Comparison of ENCODE assay signal across 19 cellular contexts in the genomic region with DNA sequence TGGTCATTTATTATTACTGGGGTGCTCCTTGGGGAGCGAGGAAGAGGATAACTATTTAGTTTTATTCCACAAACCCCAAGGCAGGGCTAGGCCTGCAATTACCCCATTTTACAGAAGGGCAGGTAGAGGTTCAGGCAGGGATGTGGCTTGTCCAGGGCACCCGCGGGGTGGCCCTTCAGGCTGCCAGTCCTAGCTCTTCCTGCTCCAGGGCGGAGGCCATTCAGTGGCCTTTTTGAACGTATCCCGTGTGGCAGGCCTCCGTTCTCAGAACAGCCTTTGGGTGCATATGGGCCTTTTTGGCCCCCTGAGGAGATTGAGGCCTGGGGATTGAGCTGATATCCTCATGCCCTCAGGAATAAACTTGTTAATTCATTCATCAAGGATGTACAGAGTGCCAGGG.
A peak's percentile ranks its signal among the peaks of the same experiment; 100 is the strongest.
DNase-seq lines count a peak whose midpoint lies in the region; TF ChIP-seq lines count a peak whose summit lies in the region.
"Had no signal": no experiment of that assay in that cellular context is flagged by ENCODE, and none has a peak within 500 bp of the region (broad histone marks: within the 10 kb centered on the region; RNA-seq: fewer than 3 reads in every experiment).

No MANE protein-coding gene starts in this region.

- intact Hi-C loops in spleen (cut with DNase I; ENCODE audit: low total_unique reads) = no loop called here
- intact Hi-C loops in activated T-helper 1 cell treated with anti-CD3 and anti-CD28 coated beads, Interleukin-12 subunit alpha, Interleukin-12 subunit beta, Interleukin-2, Interleukin-4 antibody, amounts not matched to agents 30 ng/mL and 10 ng/mL and 1 ng/mL, durations not matched to agents 14 hours and 24 hours and 36 hours (cut with micrococcal nuclease) = no loop called here

- no peaks in the 10 kb centered on the region for H3K36me3 Mint-ChIP-seq in activated T-helper 1 cell treated with anti-CD3 and anti-CD28 coated beads, Interleukin-12 subunit alpha, Interleukin-12 subunit beta, Interleukin-2, Interleukin-4 antibody, amounts not matched to agents 30 ng/mL and 10 ng/mL and 1 ng/mL, durations not matched to agents 14 hours and 24 hours and 36 hours (ENCODE audit: low read depth)
- H3K36me3 Mint-ChIP-seq: IgD-negative memory B cell had no signal

- no peak overlapping the region for H3K4me3 Mint-ChIP-seq in activated T-helper 1 cell treated with anti-CD3 and anti-CD28 coated beads, Interleukin-12 subunit alpha, Interleukin-12 subunit beta, Interleukin-2, Interleukin-4 antibody, amounts not matched to agents 30 ng/mL and 10 ng/mL and 1 ng/mL, durations not matched to agents 14 hours and 24 hours and 36 hours
- H3K4me3 Mint-ChIP-seq: IgD-negative memory B cell had no signal

- H3K27me3 ChIP-seq in spleen (replicated peaks in 1 of 7) = peaks cover 0 to 21% (median 0%) of the 10 kb centered on the region in 7 donors

- no peak overlapping the region for H3K27ac ChIP-seq in spleen
- H3K27ac ChIP-seq: 22Rv1, C4-2B, RWPE1, SK-N-MC had no signal

- no peaks in the 10 kb centered on the region for H3K36me3 ChIP-seq in spleen

- peak; percentile 8 for DNase-seq in DMS 273 treated with DMSO at 0.1 percent for 48 hours (lab: John Stamatoyannopoulos, UW)
- no peak for DNase-seq in DMS 273 (lab: John Stamatoyannopoulos, UW; ENCODE audit: unreplicated experiment)
- DNase-seq in NCI-H345 treated with DMSO at 0.1 percent for 48 hours (lab: John Stamatoyannopoulos, UW; ENCODE audit: unreplicated experiment) = peak; percentile 87
- no peak for DNase-seq in NCI-H345 (lab: John Stamatoyannopoulos, UW)
- DNase-seq in activated effector memory CD4-positive, alpha-beta T cell treated with anti-CD3 and anti-CD28 coated beads, Interleukin-2, amount 50 U/mL, for 16 hours = peak; percentile 19
- no peak for DNase-seq in activated effector memory CD4-positive, alpha-beta T cell treated with Interleukin-2 at 50 U/mL for 16 hours
- DNase-seq in spleen = peak; percentile 53
- DNase-seq in activated T-helper 1 cell treated with anti-CD3 and anti-CD28 coated beads, Interleukin-12 subunit alpha, Interleukin-12 subunit beta, Interleukin-2, Interleukin-4 antibody, amounts not matched to agents 30 ng/mL and 10 ng/mL and 1 ng/mL, durations not matched to agents 14 hours and 24 hours and 36 hours (ENCODE audit: low spot score) = no peak
- DNase-seq: AML-193, DMS79, NCI-H1436, NCI-H2029, NCI-H524 treated with DMSO at 0.1 percent for 48 hours, SHP77 treated with DMSO at 0.1 percent for 48 hours had no signal

- 86 to 97% (median 92%) methylated on average over 5 to 7 of the region's 7 CpGs for WGBS in spleen, 5 donors

- no peak overlapping the region for H3K4me3 ChIP-seq in spleen
- H3K4me3 ChIP-seq: SK-N-MC had no signal

- H3K9me3 Mint-ChIP-seq in activated T-helper 1 cell treated with anti-CD3 and anti-CD28 coated beads, Interleukin-12 subunit alpha, Interleukin-12 subunit beta, Interleukin-2, Interleukin-4 antibody, amounts not matched to agents 30 ng/mL and 10 ng/mL and 1 ng/mL, durations not matched to agents 14 hours and 24 hours and 36 hours = no peaks in the 10 kb centered on the region
- H3K9me3 Mint-ChIP-seq: IgD-negative memory B cell had no signal

- H3K4me1 Mint-ChIP-seq in activated T-helper 1 cell treated with anti-CD3 and anti-CD28 coated beads, Interleukin-12 subunit alpha, Interleukin-12 subunit beta, Interleukin-2, Interleukin-4 antibody, amounts not matched to agents 30 ng/mL and 10 ng/mL and 1 ng/mL, durations not matched to agents 14 hours and 24 hours and 36 hours (ENCODE audit: low read depth) = peaks cover 11% of the 10 kb centered on the region

- no peak overlapping the region for H3K27ac Mint-ChIP-seq in activated T-helper 1 cell treated with anti-CD3 and anti-CD28 coated beads, Interleukin-12 subunit alpha, Interleukin-12 subunit beta, Interleukin-2, Interleukin-4 antibody, amounts not matched to agents 30 ng/mL and 10 ng/mL and 1 ng/mL, durations not matched to agents 14 hours and 24 hours and 36 hours
- H3K27ac Mint-ChIP-seq: IgD-negative memory B cell had no signal

- TF ChIP-seq POLR2A in spleen (IDR thresholded peaks at IDR 0.05) = no peak

- no peaks in the 10 kb centered on the region for H3K9me3 ChIP-seq in spleen

- peaks cover 0 to 22% (median 5%) of the 10 kb centered on the region in 6 donors for H3K4me1 ChIP-seq in spleen

- no peak for TF ChIP-seq CTCF in spleen (IDR thresholded peaks at IDR 0.05 in 8 of 11, conservative IDR thresholded peaks at IDR 0.05 in 3 of 11)

- H3K27me3 Mint-ChIP-seq in activated T-helper 1 cell treated with anti-CD3 and anti-CD28 coated beads, Interleukin-12 subunit alpha, Interleukin-12 subunit beta, Interleukin-2, Interleukin-4 antibody, amounts not matched to agents 30 ng/mL and 10 ng/mL and 1 ng/mL, durations not matched to agents 14 hours and 24 hours and 36 hours (ENCODE audit: insufficient read depth) = no peaks in the 10 kb centered on the region

Comparison
In these comparisons a context has a peak if more than half of its experiments do, and no peak if none do; other contexts are left out.
1. DNase-seq: peak in DMS 273 treated with DMSO at 0.1 percent for 48 hours (single experiment), NCI-H345 treated with DMSO at 0.1 percent for 48 hours (single experiment), activated effector memory CD4-positive, alpha-beta T cell treated with anti-CD3 and anti-CD28 coated beads, Interleukin-2, amount 50 U/mL, for 16 hours (single experiment) and spleen (single experiment); none in DMS 273 (single experiment), NCI-H345 (single experiment), activated effector memory CD4-positive, alpha-beta T cell treated with Interleukin-2 at 50 U/mL for 16 hours (single experiment) and activated T-helper 1 cell treated with anti-CD3 and anti-CD28 coated beads, Interleukin-12 subunit alpha, Interleukin-12 subunit beta, Interleukin-2, Interleukin-4 antibody, amounts not matched to agents 30 ng/mL and 10 ng/mL and 1 ng/mL, durations not matched to agents 14 hours and 24 hours and 36 hours (single experiment).